1 cellular context compared by ENCODE assay signal in the genomic region with DNA sequence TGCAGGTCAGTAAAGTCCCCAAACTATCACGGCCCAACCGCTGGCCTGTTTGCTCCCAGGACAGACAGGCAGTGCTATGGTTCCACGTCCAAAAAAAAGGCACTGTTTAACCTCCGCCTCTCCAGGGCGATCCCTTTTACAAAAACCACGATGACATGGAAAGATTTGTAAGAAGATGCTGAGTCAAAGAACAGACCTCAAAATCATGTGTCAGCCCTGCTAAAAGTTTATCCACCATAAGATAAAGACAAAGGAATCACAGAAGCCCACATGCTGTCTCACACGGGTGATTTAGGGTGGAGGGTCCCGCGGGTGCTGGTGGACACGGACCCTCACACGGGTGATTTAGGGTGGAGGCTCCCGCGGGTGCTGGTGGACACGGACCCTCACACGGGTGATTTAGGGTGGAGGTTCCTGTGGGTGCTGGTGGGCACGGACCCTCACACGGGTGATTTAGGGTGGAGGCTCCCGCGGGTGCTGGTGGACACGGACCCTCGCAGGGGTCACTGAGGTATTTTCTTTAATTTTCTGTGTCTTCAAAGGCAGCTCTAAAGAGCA.
TF ChIP-seq lines count a peak whose summit lies in the region.

No MANE protein-coding gene starts in this region.

TF ChIP-seq in IMR-90, 13 proteins besides CTCF, POLR2A, EP300 and RAD21:
- no peak for TF ChIP-seq CHD1 (IDR thresholded peaks at IDR 0.05; ENCODE audit: low read depth, low read length)
- no peak for TF ChIP-seq CEBPB (IDR thresholded peaks at IDR 0.05; ENCODE audit: low read depth, low read length)
- 0 out of 2 replicates have a peak, but pooled peaks have one; percentile 20 for TF ChIP-seq NFE2L2 (IDR thresholded peaks at IDR 0.05; ENCODE audit: low read depth, low read length)
- TF ChIP-seq ELK1 (IDR thresholded peaks at IDR 0.05; ENCODE audit: borderline replicate concordance, low read depth, low read length), result no peak
- no peak for TF ChIP-seq RFX5 (IDR thresholded peaks at IDR 0.05; ENCODE audit: low read depth, low read length)
- TF ChIP-seq MXI1 (IDR thresholded peaks at IDR 0.05; ENCODE audit: borderline replicate concordance, low read depth, low read length), result no peak
- TF ChIP-seq USF2 (IDR thresholded peaks at IDR 0.05; ENCODE audit: low read depth, low read length), result no peak
- TF ChIP-seq RCOR1 (IDR thresholded peaks at IDR 0.05; ENCODE audit: insufficient replicate concordance, low read length), result no peak
- no peak for TF ChIP-seq SMC3 (IDR thresholded peaks at IDR 0.05; ENCODE audit: low read depth, low read length)
- TF ChIP-seq MAZ (IDR thresholded peaks at IDR 0.05; ENCODE audit: borderline replicate concordance, low read depth, low read length), result no peak
- TF ChIP-seq MAFK (IDR thresholded peaks at IDR 0.05; ENCODE audit: low read depth, low read length), result peak; percentile 33; the same call in 1 of the 2 replicates
